Comparison of ENCODE assay signal across 1 cellular context in genomic region chr1:56284933-56285332, GRCh38.
TF ChIP-seq lines count a peak whose summit lies in the region.

No MANE protein-coding gene starts in this region.

TF ChIP-seq in GM12878, 131 proteins besides CTCF, POLR2A, EP300 and RAD21 (continued from another document):
- no peak for TF ChIP-seq ZBTB11 (CRISPR knock-in tag; IDR thresholded peaks at IDR 0.05)
- TF ChIP-seq JUND (IDR thresholded peaks at IDR 0.05; ENCODE audit: low read depth, low read length) = no peak
- TF ChIP-seq PAX5 (IDR thresholded peaks at IDR 0.05; ENCODE audit: borderline replicate concordance, low read depth, low read length) = no peak
- no peak for TF ChIP-seq CREM (IDR thresholded peaks at IDR 0.05; ENCODE audit: low read depth)
- TF ChIP-seq KAT2A (conservative IDR thresholded peaks at IDR 0.05; ENCODE audit: control insufficient read depth, low read depth, low read length) = no peak
- TF ChIP-seq NR2C1 (IDR thresholded peaks at IDR 0.05) = no peak
- TF ChIP-seq JUNB (IDR thresholded peaks at IDR 0.05) = no peak
- TF ChIP-seq, protein P1, sequence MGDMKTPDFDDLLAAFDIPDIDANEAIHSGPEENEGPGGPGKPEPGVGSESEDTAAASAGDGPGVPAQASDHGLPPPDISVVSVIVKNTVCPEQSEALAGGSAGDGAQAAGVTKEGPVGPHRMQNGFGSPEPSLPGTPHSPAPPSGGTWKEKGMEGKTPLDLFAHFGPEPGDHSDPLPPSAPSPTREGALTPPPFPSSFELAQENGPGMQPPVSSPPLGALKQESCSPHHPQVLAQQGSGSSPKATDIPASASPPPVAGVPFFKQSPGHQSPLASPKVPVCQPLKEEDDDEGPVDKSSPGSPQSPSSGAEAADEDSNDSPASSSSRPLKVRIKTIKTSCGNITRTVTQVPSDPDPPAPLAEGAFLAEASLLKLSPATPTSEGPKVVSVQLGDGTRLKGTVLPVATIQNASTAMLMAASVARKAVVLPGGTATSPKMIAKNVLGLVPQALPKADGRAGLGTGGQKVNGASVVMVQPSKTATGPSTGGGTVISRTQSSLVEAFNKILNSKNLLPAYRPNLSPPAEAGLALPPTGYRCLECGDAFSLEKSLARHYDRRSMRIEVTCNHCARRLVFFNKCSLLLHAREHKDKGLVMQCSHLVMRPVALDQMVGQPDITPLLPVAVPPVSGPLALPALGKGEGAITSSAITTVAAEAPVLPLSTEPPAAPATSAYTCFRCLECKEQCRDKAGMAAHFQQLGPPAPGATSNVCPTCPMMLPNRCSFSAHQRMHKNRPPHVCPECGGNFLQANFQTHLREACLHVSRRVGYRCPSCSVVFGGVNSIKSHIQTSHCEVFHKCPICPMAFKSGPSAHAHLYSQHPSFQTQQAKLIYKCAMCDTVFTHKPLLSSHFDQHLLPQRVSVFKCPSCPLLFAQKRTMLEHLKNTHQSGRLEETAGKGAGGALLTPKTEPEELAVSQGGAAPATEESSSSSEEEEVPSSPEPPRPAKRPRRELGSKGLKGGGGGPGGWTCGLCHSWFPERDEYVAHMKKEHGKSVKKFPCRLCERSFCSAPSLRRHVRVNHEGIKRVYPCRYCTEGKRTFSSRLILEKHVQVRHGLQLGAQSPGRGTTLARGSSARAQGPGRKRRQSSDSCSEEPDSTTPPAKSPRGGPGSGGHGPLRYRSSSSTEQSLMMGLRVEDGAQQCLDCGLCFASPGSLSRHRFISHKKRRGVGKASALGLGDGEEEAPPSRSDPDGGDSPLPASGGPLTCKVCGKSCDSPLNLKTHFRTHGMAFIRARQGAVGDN (IDR thresholded peaks at IDR 0.05) = no peak
- TF ChIP-seq SIX5 (IDR thresholded peaks at IDR 0.05; ENCODE audit: low read depth, low read length, severe bottlenecking) = no peak
- TF ChIP-seq TCF7 (IDR thresholded peaks at IDR 0.05; ENCODE audit: borderline replicate concordance) = no peak
- no peak for TF ChIP-seq KDM1A (IDR thresholded peaks at IDR 0.05; ENCODE audit: borderline replicate concordance)
- no peak for TF ChIP-seq EGR1 (IDR thresholded peaks at IDR 0.05; ENCODE audit: borderline replicate concordance in 1 of 2, low read depth in 2 of 2, low read length in 2 of 2)
- no peak for TF ChIP-seq HDAC6 (IDR thresholded peaks at IDR 0.05; ENCODE audit: unreplicated experiment)
- no peak for TF ChIP-seq ZNF622 (IDR thresholded peaks at IDR 0.05)
- TF ChIP-seq, protein P2, sequence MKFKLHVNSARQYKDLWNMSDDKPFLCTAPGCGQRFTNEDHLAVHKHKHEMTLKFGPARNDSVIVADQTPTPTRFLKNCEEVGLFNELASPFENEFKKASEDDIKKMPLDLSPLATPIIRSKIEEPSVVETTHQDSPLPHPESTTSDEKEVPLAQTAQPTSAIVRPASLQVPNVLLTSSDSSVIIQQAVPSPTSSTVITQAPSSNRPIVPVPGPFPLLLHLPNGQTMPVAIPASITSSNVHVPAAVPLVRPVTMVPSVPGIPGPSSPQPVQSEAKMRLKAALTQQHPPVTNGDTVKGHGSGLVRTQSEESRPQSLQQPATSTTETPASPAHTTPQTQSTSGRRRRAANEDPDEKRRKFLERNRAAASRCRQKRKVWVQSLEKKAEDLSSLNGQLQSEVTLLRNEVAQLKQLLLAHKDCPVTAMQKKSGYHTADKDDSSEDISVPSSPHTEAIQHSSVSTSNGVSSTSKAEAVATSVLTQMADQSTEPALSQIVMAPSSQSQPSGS (IDR thresholded peaks at IDR 0.05; ENCODE audit: low read length) = no peak
- TF ChIP-seq RUNX3 (IDR thresholded peaks at IDR 0.05; ENCODE audit: low read length) = no peak
